Comparison of ENCODE assay signal across 8 cellular contexts in the genomic region with DNA sequence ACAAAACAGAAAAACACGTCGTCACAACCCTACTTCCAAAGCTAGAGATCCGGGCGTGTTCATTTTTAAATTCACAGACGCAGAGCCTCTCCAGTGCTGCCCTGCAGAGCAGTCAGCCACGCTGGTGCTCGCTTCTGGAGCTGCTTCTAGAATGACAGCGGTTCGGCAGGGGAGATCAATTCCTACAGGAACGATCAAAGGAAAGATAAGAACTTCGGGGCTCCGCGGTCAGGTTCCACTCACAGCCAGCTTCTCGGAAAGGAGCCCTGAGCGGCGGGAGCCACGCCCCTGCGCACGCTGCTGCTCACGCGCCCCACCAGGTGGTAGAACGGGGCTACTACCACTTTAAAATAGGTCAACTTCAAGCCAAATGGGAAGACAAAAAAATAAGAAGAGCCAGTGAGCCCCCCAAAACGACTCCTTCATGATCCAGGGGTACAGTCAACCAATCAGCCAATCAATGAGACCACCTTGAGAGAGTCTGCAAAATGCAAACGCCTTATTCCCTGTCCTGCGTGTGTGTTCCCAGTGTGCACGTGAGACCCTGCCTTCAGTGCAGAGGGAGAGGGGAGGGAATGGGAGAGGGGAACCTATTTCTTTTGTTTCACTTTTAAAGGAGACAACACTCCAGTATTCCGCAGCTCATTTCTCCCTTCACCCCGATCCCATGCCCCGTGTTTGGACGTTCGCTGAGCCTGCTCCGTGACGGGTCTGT.
DNase-seq lines count a peak whose midpoint lies in the region; ATAC-seq lines count a peak whose summit lies in the region.

No MANE protein-coding gene starts in this region.

- no peaks in the 10 kb centered on the region for H3K36me3 Mint-ChIP-seq in memory B cell

- peaks cover 28% of the 10 kb centered on the region for H3K27me3 Mint-ChIP-seq in memory B cell

- no peaks in the 10 kb centered on the region for H3K9me3 Mint-ChIP-seq in memory B cell

- ATAC-seq in HG03097 (IDR thresholded peaks at IDR 0.05; ENCODE audit: low FRiP score, unreplicated experiment) = peak; percentile 56
- peak; percentile 89 for ATAC-seq in memory B cell (ENCODE audit: low read depth)
- no peak for ATAC-seq in HG02763 (IDR thresholded peaks at IDR 0.05; ENCODE audit: unreplicated experiment)

- H3K27ac Mint-ChIP-seq in memory B cell = no peak overlapping the region

- DNase-seq in CD1c-positive myeloid dendritic cell (ENCODE audit: extremely low spot score) = peak; percentile 81
- DNase-seq in NCI-H748 treated with DMSO at 0.1 percent for 48 hours (lab: John Stamatoyannopoulos, UW) = peak; percentile 31
- DNase-seq in activated CD8-positive, alpha-beta memory T cell treated with anti-CD3 and anti-CD28 coated beads for 1 hour (ENCODE audit: extremely low read depth in 1 of 2, low read depth in 1 of 2) = peak; percentile 19 to 58
- DNase-seq in effector CD8-positive, alpha-beta T cell (lab: John Stamatoyannopoulos, UW) = peak; percentile 67
- DNase-seq in memory B cell (ENCODE audit: low spot score in 2 of 2) = peak; percentile 75 to 83
- peak; percentile 45 for DNase-seq in stimulated activated CD8-positive, alpha-beta memory T cell treated with anti-CD3 and anti-CD28 coated beads, Interleukin-15, amount 100 ng/mL, for 24 hours (ENCODE audit: low read depth)

- peak overlapping the region; percentile 43 for H3K4me3 Mint-ChIP-seq in memory B cell

- peaks cover 14% of the 10 kb centered on the region for H3K4me1 Mint-ChIP-seq in memory B cell

Comparison
In these comparisons a context has a peak if more than half of its experiments do, and no peak if none do; other contexts are left out.
1. DNase-seq: peak in every context shown above with its lines; median percentile 81 in CD1c-positive myeloid dendritic cell; 79 in memory B cell; 67 in effector CD8-positive, alpha-beta T cell; 45 in stimulated activated CD8-positive, alpha-beta memory T cell treated with anti-CD3 and anti-CD28 coated beads, Interleukin-15, amount 100 ng/mL, for 24 hours; 38 in activated CD8-positive, alpha-beta memory T cell treated with anti-CD3 and anti-CD28 coated beads for 1 hour; 31 in NCI-H748 treated with DMSO at 0.1 percent for 48 hours.